20 cellular contexts compared by ENCODE assay signal in the genomic region with DNA sequence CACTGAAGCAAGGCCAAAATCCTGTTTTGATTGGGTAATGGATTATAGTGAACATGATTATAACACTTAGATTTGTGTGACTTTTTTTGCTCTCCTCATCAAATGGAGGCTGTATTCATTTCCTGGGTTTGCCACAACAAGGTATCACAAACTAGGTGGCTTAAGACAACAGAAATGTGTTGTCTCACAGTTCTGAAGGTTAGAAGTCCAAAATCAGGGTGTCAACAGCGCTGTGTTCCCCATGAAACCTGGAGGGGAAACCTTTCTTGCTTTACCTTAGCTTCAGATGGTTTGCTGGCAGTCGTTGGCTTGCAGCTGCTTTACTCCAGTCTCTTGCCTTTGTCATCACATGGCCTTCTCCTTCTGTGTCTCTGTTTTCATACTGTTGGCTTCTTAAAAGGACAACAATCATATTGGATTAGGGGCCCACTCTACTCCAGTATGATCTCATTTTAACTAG. TPM values are rescaled to one million over a fixed set of nuclear protein-coding genes. Genes with fewer than 3 reads are reported as not detected.
DNase-seq lines count a peak whose midpoint lies in the region; ATAC-seq and TF ChIP-seq lines count a peak whose summit lies in the region.
"Had no signal": no experiment of that assay in that cellular context is flagged by ENCODE, and none has a peak within 500 bp of the region (broad histone marks: within the 10 kb centered on the region; RNA-seq: fewer than 3 reads in every experiment).

No MANE protein-coding gene starts in this region.

- H3K27me3 ChIP-seq in CD8-positive, alpha-beta T cell (ENCODE audit: insufficient read depth, low read length), result no peaks in the 10 kb centered on the region

- H3K4me1 Mint-ChIP-seq in CD14-positive monocyte (peaks cover 28% of the 10 kb centered on the region), activated B cell treated with CpG ODN at 0.5 μM for 24 hours (peaks cover 61% of the 10 kb centered on the region), naive B cell (peaks cover 48 to 79% (median 51%) of the 10 kb centered on the region in 3 donors)
- peaks cover 76% of the 10 kb centered on the region for H3K4me1 Mint-ChIP-seq in CD8-positive, alpha-beta T cell (ENCODE audit: low read depth)

- intact Hi-C loops in CD14-positive monocyte (cut with micrococcal nuclease), result no loop called here
- intact Hi-C loops in CD8-positive, alpha-beta T cell (cut with DNase I, micrococcal nuclease), result loop anchor here in 1 of 2 experiments (5.0 kb wide), 1 partner anchor 34 kb away; a partner anchor contains a TSS
- intact Hi-C loops in activated B cell treated with CpG ODN at 0.5 μM for 24 hours (cut with micrococcal nuclease), result no loop called here

- no peaks in the 10 kb centered on the region for H3K27me3 Mint-ChIP-seq in CD14-positive monocyte (ENCODE audit: low read depth in 3 of 3)
- no peaks in the 10 kb centered on the region for H3K27me3 Mint-ChIP-seq in CD8-positive, alpha-beta T cell (ENCODE audit: low read depth)
- H3K27me3 Mint-ChIP-seq in activated B cell treated with CpG ODN at 0.5 μM for 24 hours, result no peaks in the 10 kb centered on the region
- H3K27me3 Mint-ChIP-seq in naive B cell, result no peaks in the 10 kb centered on the region

- no peak for TF ChIP-seq CTCF in CD14-positive monocyte (IDR thresholded peaks at IDR 0.05)
- TF ChIP-seq CTCF in CD8-positive, alpha-beta T cell (IDR thresholded peaks at IDR 0.05), result no peak
- TF ChIP-seq CTCF in activated B cell treated with CpG ODN at 0.5 μM for 24 hours (IDR thresholded peaks at IDR 0.05), result no peak

- POLR2A ChIA-PET in CD8-positive, alpha-beta T cell (lab: Charles Lee), result interaction anchor here (1.0 to 1.4 kb wide), 3 partner anchors 30 to 45 kb away, joined by 3 to 5 read pairs (median 3); a partner anchor contains a TSS
- POLR2A ChIA-PET in activated B cell treated with CpG ODN at 0.5 μM for 24 hours (lab: Charles Lee), result interaction anchor here (0.6 kb wide), 1 partner anchor 11 kb away, joined by 5 read pairs; no protein-coding TSS in a partner anchor

- H3K9me3 Mint-ChIP-seq in CD14-positive monocyte (peaks cover 0 to 4% (median 0%) of the 10 kb centered on the region in 7 donors), activated B cell treated with CpG ODN at 0.5 μM for 24 hours (no peaks in the 10 kb centered on the region), naive B cell (no peaks in the 10 kb centered on the region)
- H3K9me3 Mint-ChIP-seq in CD8-positive, alpha-beta T cell, result no peaks in the 10 kb centered on the region

- no peak overlapping the region for H3K4me3 ChIP-seq in CD8-positive, alpha-beta T cell (ENCODE audit: low read depth, low read length)
- H3K4me3 ChIP-seq: thoracic aorta had no signal

- CTCF ChIA-PET in CD8-positive, alpha-beta T cell (lab: Charles Lee), result no interaction called here
- CTCF ChIA-PET in activated B cell treated with CpG ODN at 0.5 μM for 24 hours (lab: Charles Lee), result no interaction called here

- ATAC-seq in CD8-positive, alpha-beta T cell, result peak; percentile 60
- no peak for ATAC-seq in activated B cell treated with CpG ODN at 0.5 μM for 24 hours (ENCODE audit: low read depth)
- ATAC-seq in naive B cell (ENCODE audit: low read depth in 2 of 2), result no peak
- ATAC-seq in HG02938 (IDR thresholded peaks at IDR 0.05; ENCODE audit: unreplicated experiment), result no peak
- no peak for ATAC-seq in HG03432 (IDR thresholded peaks at IDR 0.05; ENCODE audit: unreplicated experiment)
- ATAC-seq: left lobe of liver had no signal

- H3K27ac ChIP-seq in CD8-positive, alpha-beta T cell (ENCODE audit: low read depth, low read length), result no peak overlapping the region
- H3K27ac ChIP-seq: epithelial cell of prostate, thoracic aorta had no signal

- H3K4me3 Mint-ChIP-seq in CD14-positive monocyte (no peak overlapping the region), activated B cell treated with CpG ODN at 0.5 μM for 24 hours (no peak overlapping the region), naive B cell (peak overlapping the region in 4 of 8 donors; percentile 5 to 39 (median 20))
- peak overlapping the region; percentile 64 for H3K4me3 Mint-ChIP-seq in CD8-positive, alpha-beta T cell

- H3K36me3 Mint-ChIP-seq in CD14-positive monocyte (peaks cover 8 to 14% of the 10 kb centered on the region in 2 donors), activated B cell treated with CpG ODN at 0.5 μM for 24 hours (ENCODE audit: low read depth) (peaks cover 30% of the 10 kb centered on the region), naive B cell (peaks cover 8 to 9% of the 10 kb centered on the region in 2 donors)
- peaks cover 51% of the 10 kb centered on the region for H3K36me3 Mint-ChIP-seq in CD8-positive, alpha-beta T cell

- H3K36me3 ChIP-seq in CD8-positive, alpha-beta T cell (ENCODE audit: insufficient read depth, low read length), result no peaks in the 10 kb centered on the region
- H3K36me3 ChIP-seq: thoracic aorta had no signal

- DNase-seq in CD14-positive monocyte (ENCODE audit: low spot score), result no peak
- DNase-seq in CD8-positive, alpha-beta T cell, result peak in 2 of 7 experiments; percentile 29 to 40
- DNase-seq in activated B cell treated with CpG ODN at 0.5 μM for 24 hours, result no peak
- no peak for DNase-seq in naive B cell
- DNase-seq in putamen (ENCODE audit: low spot score), result no peak
- DNase-seq: activated CD4-positive, alpha-beta T cell treated with anti-CD3 and anti-CD28 coated beads for 4 hours; activated effector memory CD4-positive, alpha-beta T cell treated with Interleukin-2 at 50 U/mL for 16 hours; AML-193; dermis blood vessel endothelial cell; foreskin melanocyte; GF-D8; NCI-H187; NCI-H446 treated with DMSO at 0.1 percent for 48 hours; SHP77; T1000 had no signal

- H3K4me1 ChIP-seq in CD8-positive, alpha-beta T cell (ENCODE audit: insufficient read depth, low read length), result peaks cover 81% of the 10 kb centered on the region

- peak overlapping the region in 5 of 7 donors; percentile 50 to 81 (median 77) for H3K27ac Mint-ChIP-seq in CD14-positive monocyte
- peak overlapping the region; percentile 84 for H3K27ac Mint-ChIP-seq in CD8-positive, alpha-beta T cell
- H3K27ac Mint-ChIP-seq in activated B cell treated with CpG ODN at 0.5 μM for 24 hours, result peak overlapping the region; percentile 56
- H3K27ac Mint-ChIP-seq in naive B cell, result peak overlapping the region; percentile 7 to 89 (median 70)

- no peaks in the 10 kb centered on the region for H3K9me3 ChIP-seq in CD8-positive, alpha-beta T cell (ENCODE audit: low read length)
- H3K9me3 ChIP-seq: thoracic aorta had no signal

RNA-seq across cellular contexts. Expression of a gene that starts 32.4 kb away (rescaled TPM):
- polyA plus RNA-seq in CD14-positive monocyte, result 100 to 1,000 TPM in 1 of 2 donors, 10 to 100 TPM in 1; 92.6 to 135 TPM
- 100 to 1,000 TPM; 340 to 348 TPM for total RNA-seq in CD8-positive, alpha-beta T cell
- total RNA-seq in activated B cell treated with CpG ODN at 0.5 μM for 24 hours, result 114 and 122 TPM in 2 replicates
- polyA plus RNA-seq in naive B cell (ENCODE audit: low read depth in 6 of 6), result 100 to 1,000 TPM; 168 to 314 (median 243) TPM
